ENCODE assay signal across 8 cellular contexts in the genomic region with DNA sequence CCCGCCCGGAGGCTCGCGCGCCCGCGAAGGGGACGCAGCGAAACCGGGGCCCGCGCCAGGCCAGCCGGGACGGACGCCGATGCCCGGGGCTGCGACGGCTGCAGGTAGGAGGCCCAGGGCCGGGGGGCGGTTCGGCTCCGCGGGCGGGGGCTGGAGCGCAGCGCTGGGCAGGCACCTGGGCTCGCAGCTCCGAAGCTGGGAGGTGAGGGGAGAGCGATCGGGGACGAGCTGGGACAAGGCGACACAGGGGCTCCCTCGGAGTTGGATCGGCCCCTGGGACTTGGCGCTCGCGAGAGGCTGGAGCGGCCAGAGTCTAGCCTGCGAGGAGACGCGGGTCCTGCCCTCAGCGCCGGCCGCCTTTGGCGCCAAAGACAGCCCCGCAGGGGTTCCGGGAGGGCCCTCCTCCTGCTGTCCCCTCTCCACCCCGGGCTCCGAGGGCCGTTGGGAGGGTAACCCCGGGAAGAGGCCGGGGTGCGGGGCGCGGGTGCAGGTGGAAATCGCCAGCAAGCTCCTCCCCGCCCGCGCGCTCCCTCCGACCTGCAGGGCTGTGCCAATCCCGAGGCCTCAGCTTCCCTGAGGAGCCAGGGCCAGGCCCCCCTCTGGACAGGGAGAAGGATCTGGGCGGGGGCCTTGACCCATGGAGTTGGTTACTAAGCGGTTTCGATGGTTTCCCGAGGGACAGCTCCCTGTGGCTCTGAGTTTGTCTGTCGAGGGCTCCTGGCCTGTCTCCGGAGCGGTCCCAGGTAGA. TPM values are rescaled to one million over a fixed set of nuclear protein-coding genes. Genes with fewer than 3 reads are reported as not detected.
DNase-seq lines count a peak whose midpoint lies in the region; ATAC-seq and TF ChIP-seq lines count a peak whose summit lies in the region.

No MANE protein-coding gene starts in this region.

- H3K9ac ChIP-seq in NT2/D1 (ENCODE audit: insufficient read length, low read depth), result peak overlapping the region; percentile 61
- no peak overlapping the region for H3K9ac ChIP-seq in iPS-20b (ENCODE audit: low read depth, low read length)

- H3K27ac ChIP-seq in left ventricle myocardium inferior (replicated peaks) (no peak overlapping the region), iPS-20b (ENCODE audit: low read length) (no peak overlapping the region), vagina (no peak overlapping the region)

- H3K9me3 ChIP-seq in left ventricle myocardium inferior (replicated peaks) (no peaks in the 10 kb centered on the region), NT2/D1 (ENCODE audit: insufficient read depth, low read length) (no peaks in the 10 kb centered on the region), iPS-20b (ENCODE audit: insufficient read depth, low read depth, low read length) (no peaks in the 10 kb centered on the region), vagina (no peaks in the 10 kb centered on the region)

- peak overlapping the region; percentile 94 for H3K4me3 ChIP-seq in left ventricle myocardium inferior
- H3K4me3 ChIP-seq in NT2/D1 (ENCODE audit: insufficient read length, low read depth), result peak overlapping the region; percentile 37
- H3K4me3 ChIP-seq in iPS-20b (ENCODE audit: low read length), result peak overlapping the region; percentile 57; the same call in 1 of the 2 replicates
- peak overlapping the region; percentile 30 to 45 for H3K4me3 ChIP-seq in vagina

- no peaks in the 10 kb centered on the region for H3K9me3 Mint-ChIP-seq in activated naive CD4-positive, alpha-beta T cell treated with anti-CD3 and anti-CD28 coated beads, Interleukin-2, amount 50 U/mL, for 72 hours

- H3K4me1 ChIP-seq in left ventricle myocardium inferior (peaks cover 56% of the 10 kb centered on the region), NT2/D1 (ENCODE audit: insufficient read depth, insufficient read length) (peaks cover 4% of the 10 kb centered on the region), iPS-20b (ENCODE audit: insufficient read depth, low read length) (no peaks in the 10 kb centered on the region), vagina (peaks cover 33% of the 10 kb centered on the region)

- ATAC-seq in left cardiac atrium (no peak), GM19395 (IDR thresholded peaks at IDR 0.05; ENCODE audit: unreplicated experiment) (no peak), HG03520 (IDR thresholded peaks at IDR 0.05; ENCODE audit: unreplicated experiment) (no peak)
- ATAC-seq in activated naive CD4-positive, alpha-beta T cell treated with anti-CD3 and anti-CD28 coated beads, Interleukin-2, amount 50 U/mL, for 72 hours, result no peak

- H3K36me3 Mint-ChIP-seq in activated naive CD4-positive, alpha-beta T cell treated with anti-CD3 and anti-CD28 coated beads, Interleukin-2, amount 50 U/mL, for 72 hours, result no peaks in the 10 kb centered on the region

- TF ChIP-seq POLR2A in vagina (IDR thresholded peaks at IDR 0.05), result no peak

- intact Hi-C loops in left ventricle myocardium inferior (cut with micrococcal nuclease), result no loop called here
- intact Hi-C loops in left cardiac atrium (cut with DNase I), result no loop called here
- intact Hi-C loops in vagina (cut with DNase I), result no loop called here

- no peak overlapping the region for H3K27ac Mint-ChIP-seq in activated naive CD4-positive, alpha-beta T cell treated with anti-CD3 and anti-CD28 coated beads, Interleukin-2, amount 50 U/mL, for 72 hours

- DNase-seq in left ventricle myocardium inferior, result no peak
- no peak for DNase-seq in left cardiac atrium
- DNase-seq in NT2/D1 (ENCODE audit: low read depth, low spot score), result no peak
- no peak for DNase-seq in vagina (ENCODE audit: extremely low spot score in 2 of 2)
- no peak for DNase-seq in activated naive CD4-positive, alpha-beta T cell treated with anti-CD3 and anti-CD28 coated beads, Interleukin-2, amount 50 U/mL, for 72 hours (ENCODE audit: low spot score in 2 of 2)

- no peak for TF ChIP-seq CTCF in left ventricle myocardium inferior (IDR thresholded peaks at IDR 0.05; ENCODE audit: borderline replicate concordance)
- TF ChIP-seq CTCF in vagina (IDR thresholded peaks at IDR 0.05), result no peak

- H3K36me3 ChIP-seq in left ventricle myocardium inferior (no peaks in the 10 kb centered on the region), NT2/D1 (ENCODE audit: insufficient read depth, insufficient read length, low read length) (no peaks in the 10 kb centered on the region), iPS-20b (ENCODE audit: insufficient read depth, low read depth, low read length) (0 out of 2 replicates have a peak, but pooled peaks cover 2% of the 10 kb centered on the region), vagina (no peaks in the 10 kb centered on the region)

- H3K27me3 ChIP-seq in left ventricle myocardium inferior (ENCODE audit: low read depth) (peaks cover 74% of the 10 kb centered on the region), NT2/D1 (ENCODE audit: insufficient read depth, insufficient read length) (peaks cover 79% of the 10 kb centered on the region), iPS-20b (ENCODE audit: insufficient read depth, low read length) (peaks cover 82% of the 10 kb centered on the region), vagina (peaks cover 14% of the 10 kb centered on the region)

RNA-seq across cellular contexts. Expression of a gene that starts 0.4 kb away (rescaled TPM):
- total RNA-seq in left ventricle myocardium inferior, result 0.05 TPM
- total RNA-seq in left cardiac atrium, result under 1 TPM in 1 of 2 donors, not detected in 1; 0.06 TPM
- 8.1 TPM for total RNA-seq in vagina
- total RNA-seq in activated naive CD4-positive, alpha-beta T cell treated with anti-CD3 and anti-CD28 coated beads, Interleukin-2, amount 50 U/mL, for 72 hours, result under 1 TPM; 0.30 to 0.39 TPM

RNA-seq across cellular contexts. Expression of a gene that starts 2.8 kb away (rescaled TPM):
- total RNA-seq in left ventricle myocardium inferior (12.7 TPM), left cardiac atrium (10 to 100 TPM; 11.3 to 11.8 TPM), vagina (23.3 TPM)
- total RNA-seq in activated naive CD4-positive, alpha-beta T cell treated with anti-CD3 and anti-CD28 coated beads, Interleukin-2, amount 50 U/mL, for 72 hours, result 10 to 100 TPM; 26.5 to 38.6 TPM

RNA-seq across cellular contexts. Expression of a gene that starts 27.9 kb away (rescaled TPM):
- total RNA-seq in left ventricle myocardium inferior (54.0 TPM), left cardiac atrium (10 to 100 TPM; 41.3 to 42.6 TPM), vagina (44.9 TPM)
- total RNA-seq in activated naive CD4-positive, alpha-beta T cell treated with anti-CD3 and anti-CD28 coated beads, Interleukin-2, amount 50 U/mL, for 72 hours, result 1 to 10 TPM; 6.0 to 10.0 TPM

RNA-seq across cellular contexts. Expression of a gene that starts 41.4 kb away (rescaled TPM):
- total RNA-seq in left ventricle myocardium inferior, result 9.5 TPM
- total RNA-seq in left cardiac atrium, result 10 to 100 TPM; 12.4 to 15.8 TPM
- 37.6 TPM for total RNA-seq in vagina
- total RNA-seq in activated naive CD4-positive, alpha-beta T cell treated with anti-CD3 and anti-CD28 coated beads, Interleukin-2, amount 50 U/mL, for 72 hours, result 1 to 10 TPM; 4.6 to 7.6 TPM

Comparison
In these comparisons a context has a peak if more than half of its experiments do, and no peak if none do; other contexts are left out.
1. H3K4me3 ChIP-seq: peak in every context shown above with its lines; median percentile 94 in left ventricle myocardium inferior; 57 in iPS-20b; 38 in vagina; 37 in NT2/D1.